In the genomic region with DNA sequence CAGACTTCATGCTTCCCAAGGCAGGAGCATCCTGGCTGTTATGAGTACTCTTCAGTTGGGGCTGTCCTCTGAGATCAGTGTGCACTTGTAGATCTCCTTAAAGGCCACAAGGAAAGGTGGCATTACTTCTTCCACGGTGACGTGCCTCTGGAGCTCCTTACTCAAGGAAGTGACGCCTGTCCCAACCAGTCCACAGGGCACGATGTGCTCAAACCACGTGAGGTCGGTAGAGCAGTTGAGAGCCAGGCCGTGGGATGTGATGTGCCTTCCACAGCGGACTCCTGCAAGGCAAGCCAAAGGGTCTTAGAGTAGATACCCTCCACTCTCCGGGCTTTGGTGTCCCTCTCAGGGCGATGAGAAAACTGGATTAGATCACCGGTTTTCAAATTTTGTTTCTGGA, we compare ENCODE assay signal across 1 cellular context.
TF ChIP-seq lines count a peak whose summit lies in the region.

No MANE protein-coding gene starts in this region.

TF ChIP-seq in GM23338, 12 proteins besides CTCF, POLR2A, EP300 and RAD21 (continued from another document):
- TF ChIP-seq, protein P1, sequence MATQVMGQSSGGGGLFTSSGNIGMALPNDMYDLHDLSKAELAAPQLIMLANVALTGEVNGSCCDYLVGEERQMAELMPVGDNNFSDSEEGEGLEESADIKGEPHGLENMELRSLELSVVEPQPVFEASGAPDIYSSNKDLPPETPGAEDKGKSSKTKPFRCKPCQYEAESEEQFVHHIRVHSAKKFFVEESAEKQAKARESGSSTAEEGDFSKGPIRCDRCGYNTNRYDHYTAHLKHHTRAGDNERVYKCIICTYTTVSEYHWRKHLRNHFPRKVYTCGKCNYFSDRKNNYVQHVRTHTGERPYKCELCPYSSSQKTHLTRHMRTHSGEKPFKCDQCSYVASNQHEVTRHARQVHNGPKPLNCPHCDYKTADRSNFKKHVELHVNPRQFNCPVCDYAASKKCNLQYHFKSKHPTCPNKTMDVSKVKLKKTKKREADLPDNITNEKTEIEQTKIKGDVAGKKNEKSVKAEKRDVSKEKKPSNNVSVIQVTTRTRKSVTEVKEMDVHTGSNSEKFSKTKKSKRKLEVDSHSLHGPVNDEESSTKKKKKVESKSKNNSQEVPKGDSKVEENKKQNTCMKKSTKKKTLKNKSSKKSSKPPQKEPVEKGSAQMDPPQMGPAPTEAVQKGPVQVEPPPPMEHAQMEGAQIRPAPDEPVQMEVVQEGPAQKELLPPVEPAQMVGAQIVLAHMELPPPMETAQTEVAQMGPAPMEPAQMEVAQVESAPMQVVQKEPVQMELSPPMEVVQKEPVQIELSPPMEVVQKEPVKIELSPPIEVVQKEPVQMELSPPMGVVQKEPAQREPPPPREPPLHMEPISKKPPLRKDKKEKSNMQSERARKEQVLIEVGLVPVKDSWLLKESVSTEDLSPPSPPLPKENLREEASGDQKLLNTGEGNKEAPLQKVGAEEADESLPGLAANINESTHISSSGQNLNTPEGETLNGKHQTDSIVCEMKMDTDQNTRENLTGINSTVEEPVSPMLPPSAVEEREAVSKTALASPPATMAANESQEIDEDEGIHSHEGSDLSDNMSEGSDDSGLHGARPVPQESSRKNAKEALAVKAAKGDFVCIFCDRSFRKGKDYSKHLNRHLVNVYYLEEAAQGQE (IDR thresholded peaks at IDR 0.05; ENCODE audit: unreplicated experiment), result no peak
- TF ChIP-seq, protein P2, sequence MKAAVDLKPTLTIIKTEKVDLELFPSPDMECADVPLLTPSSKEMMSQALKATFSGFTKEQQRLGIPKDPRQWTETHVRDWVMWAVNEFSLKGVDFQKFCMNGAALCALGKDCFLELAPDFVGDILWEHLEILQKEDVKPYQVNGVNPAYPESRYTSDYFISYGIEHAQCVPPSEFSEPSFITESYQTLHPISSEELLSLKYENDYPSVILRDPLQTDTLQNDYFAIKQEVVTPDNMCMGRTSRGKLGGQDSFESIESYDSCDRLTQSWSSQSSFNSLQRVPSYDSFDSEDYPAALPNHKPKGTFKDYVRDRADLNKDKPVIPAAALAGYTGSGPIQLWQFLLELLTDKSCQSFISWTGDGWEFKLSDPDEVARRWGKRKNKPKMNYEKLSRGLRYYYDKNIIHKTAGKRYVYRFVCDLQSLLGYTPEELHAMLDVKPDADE (IDR thresholded peaks at IDR 0.05), result no peak
